1 cellular context compared by ENCODE assay signal in genomic region chr18:28152354-28152753, GRCh38.
TF ChIP-seq lines count a peak whose summit lies in the region.

No MANE protein-coding gene starts in this region.

TF ChIP-seq in GM23338, 12 proteins besides CTCF, POLR2A, EP300 and RAD21:
- TF ChIP-seq CREB1 (CRISPR knock-in tag; IDR thresholded peaks at IDR 0.05; ENCODE audit: low read depth) (no peak), STAT1 (IDR thresholded peaks at IDR 0.05; ENCODE audit: unreplicated experiment) (no peak), ETS1 (IDR thresholded peaks at IDR 0.05) (no peak), JUNB (IDR thresholded peaks at IDR 0.05; ENCODE audit: unreplicated experiment) (no peak), POLR2AphosphoS5 (IDR thresholded peaks at IDR 0.05; ENCODE audit: low read depth) (no peak), EZH2phosphoT487 (IDR thresholded peaks at IDR 0.05; ENCODE audit: unreplicated experiment) (no peak), ZNF331 (CRISPR knock-in tag; IDR thresholded peaks at IDR 0.05; ENCODE audit: low read depth) (no peak)
- TF ChIP-seq, protein P1, sequence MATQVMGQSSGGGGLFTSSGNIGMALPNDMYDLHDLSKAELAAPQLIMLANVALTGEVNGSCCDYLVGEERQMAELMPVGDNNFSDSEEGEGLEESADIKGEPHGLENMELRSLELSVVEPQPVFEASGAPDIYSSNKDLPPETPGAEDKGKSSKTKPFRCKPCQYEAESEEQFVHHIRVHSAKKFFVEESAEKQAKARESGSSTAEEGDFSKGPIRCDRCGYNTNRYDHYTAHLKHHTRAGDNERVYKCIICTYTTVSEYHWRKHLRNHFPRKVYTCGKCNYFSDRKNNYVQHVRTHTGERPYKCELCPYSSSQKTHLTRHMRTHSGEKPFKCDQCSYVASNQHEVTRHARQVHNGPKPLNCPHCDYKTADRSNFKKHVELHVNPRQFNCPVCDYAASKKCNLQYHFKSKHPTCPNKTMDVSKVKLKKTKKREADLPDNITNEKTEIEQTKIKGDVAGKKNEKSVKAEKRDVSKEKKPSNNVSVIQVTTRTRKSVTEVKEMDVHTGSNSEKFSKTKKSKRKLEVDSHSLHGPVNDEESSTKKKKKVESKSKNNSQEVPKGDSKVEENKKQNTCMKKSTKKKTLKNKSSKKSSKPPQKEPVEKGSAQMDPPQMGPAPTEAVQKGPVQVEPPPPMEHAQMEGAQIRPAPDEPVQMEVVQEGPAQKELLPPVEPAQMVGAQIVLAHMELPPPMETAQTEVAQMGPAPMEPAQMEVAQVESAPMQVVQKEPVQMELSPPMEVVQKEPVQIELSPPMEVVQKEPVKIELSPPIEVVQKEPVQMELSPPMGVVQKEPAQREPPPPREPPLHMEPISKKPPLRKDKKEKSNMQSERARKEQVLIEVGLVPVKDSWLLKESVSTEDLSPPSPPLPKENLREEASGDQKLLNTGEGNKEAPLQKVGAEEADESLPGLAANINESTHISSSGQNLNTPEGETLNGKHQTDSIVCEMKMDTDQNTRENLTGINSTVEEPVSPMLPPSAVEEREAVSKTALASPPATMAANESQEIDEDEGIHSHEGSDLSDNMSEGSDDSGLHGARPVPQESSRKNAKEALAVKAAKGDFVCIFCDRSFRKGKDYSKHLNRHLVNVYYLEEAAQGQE (IDR thresholded peaks at IDR 0.05; ENCODE audit: unreplicated experiment) = no peak
